15 cellular contexts compared by ENCODE assay signal in genomic region chr1:9859252-9860014, GRCh38. TPM values are rescaled to one million over a fixed set of nuclear protein-coding genes. Genes with fewer than 3 reads are reported as not detected.
DNase-seq lines count a peak whose midpoint lies in the region; FAIRE-seq and TF ChIP-seq lines count a peak whose summit lies in the region.
"Had no signal": no experiment of that assay in that cellular context is flagged by ENCODE, and none has a peak within 500 bp of the region (broad histone marks: within the 10 kb centered on the region; RNA-seq: fewer than 3 reads in every experiment).

No MANE protein-coding gene starts in this region.

- H2BK15ac ChIP-seq in H1 (ENCODE audit: low read length), result no peak overlapping the region

- no peaks in the 10 kb centered on the region for H3K9me2 ChIP-seq in MM.1S (replicated peaks; ENCODE audit: insufficient read depth, low read length)
- H3K9me2 ChIP-seq: SK-N-SH had no signal

- peak overlapping the region; percentile 25; the same call in 1 of the 2 replicates for H3K27ac ChIP-seq in H1 (ENCODE audit: low read depth, low read length)
- H3K27ac ChIP-seq in MM.1S (ENCODE audit: low read length), result no peak overlapping the region
- H3K27ac ChIP-seq: hepatocyte had no signal

- no peak overlapping the region for H2AK5ac ChIP-seq in H1 (ENCODE audit: low read depth, low read length)

- H3K4me3 ChIP-seq in H7 (ENCODE audit: insufficient read depth, low read depth, low read length) (no peak overlapping the region), H1 (ENCODE audit: extremely low read depth in 1 of 4, insufficient read depth in 2 of 4, low read depth in 3 of 4, low read length in 4 of 4) (no peak overlapping the region), MM.1S (ENCODE audit: low read length) (no peak overlapping the region)
- H3K4me3 ChIP-seq: hepatocyte had no signal

- no peaks in the 10 kb centered on the region for H3K9me3 ChIP-seq in H1 (ENCODE audit: insufficient read depth in 2 of 2, low read depth in 1 of 2, low read length in 1 of 2)
- no peaks in the 10 kb centered on the region for H3K9me3 ChIP-seq in MM.1S (replicated peaks; ENCODE audit: insufficient read depth, low read length)
- H3K9me3 ChIP-seq: SK-N-SH had no signal

- H3K4me1 Mint-ChIP-seq in neural crest cell, result peaks cover 5% of the 10 kb centered on the region

- TF ChIP-seq RAD21 in H1 (IDR thresholded peaks at IDR 0.05 in 1 of 2, conservative IDR thresholded peaks at IDR 0.05 in 1 of 2; ENCODE audit: low read depth in 2 of 2, low read length in 2 of 2), result no peak

- no peak overlapping the region for H3K4me3 Mint-ChIP-seq in neural crest cell

- H3K79me1 ChIP-seq in H1 (ENCODE audit: low read depth, low read length), result no peaks in the 10 kb centered on the region

- no peak for TF ChIP-seq EP300 in H1 (IDR thresholded peaks at IDR 0.05; ENCODE audit: borderline replicate concordance in 1 of 2, low read depth in 2 of 2, low read length in 2 of 2)

- CTCF ChIA-PET in H1 (lab: Charles Lee; ENCODE audit: partially characterized antibody), result interaction anchor here (0.8 to 17.3 kb wide), 17 partner anchors 9 to 244 kb away, joined by 3 to 312 read pairs (median 6); no protein-coding TSS in a partner anchor

- H3K36me3 ChIP-seq in H7 (replicated peaks; ENCODE audit: control insufficient read depth, insufficient read depth, low read length) (no peaks in the 10 kb centered on the region; the same call in none of the 2 replicates), H1 (ENCODE audit: control insufficient read depth in 2 of 4, insufficient read depth in 4 of 4, low read length in 3 of 4) (peaks cover 0 to 3% (median 0%) of the 10 kb centered on the region in 4 experiments; a peak in 2 of 8 replicates), MM.1S (replicated peaks; ENCODE audit: insufficient read depth, low read length) (no peaks in the 10 kb centered on the region)

- no peak overlapping the region for H3K23ac ChIP-seq in H1 (ENCODE audit: insufficient read length)

- H3K4me2 ChIP-seq in H1 (ENCODE audit: insufficient read depth in 1 of 2, low read depth in 2 of 2, low read length in 2 of 2), result no peak overlapping the region; a peak in 1 of 4 replicates
- no peak overlapping the region for H3K4me2 ChIP-seq in MM.1S (ENCODE audit: low read depth, low read length)
- H3K4me2 ChIP-seq: hepatocyte, SK-N-SH had no signal

- H4K91ac ChIP-seq in H1 (replicated peaks; ENCODE audit: insufficient read length, low read length), result peak overlapping the region; percentile 73

- 81% methylated on average over 5 of the region's 5 CpGs; no CpG with 5 or more reads in 1 of the 2 experiments for WGBS in H1 (ENCODE audit: extremely low coverage in 1 of 2, insufficient coverage in 1 of 2, insufficient read length in 1 of 2, insufficient replicate concordance in 2 of 2, low coverage in 1 of 2, low lambda C conversion rate in 2 of 2, missing lambda C conversion rate in 1 of 2), 2 experiments

- H3K36me3 Mint-ChIP-seq in neural crest cell (ENCODE audit: low read depth), result peaks cover 12% of the 10 kb centered on the region

- TF ChIP-seq CTCF in H1 (IDR thresholded peaks at IDR 0.05; ENCODE audit: control extremely low read depth in 1 of 3, insufficient read depth in 1 of 3, low read depth in 1 of 3, low read length in 3 of 3) (peak in 1 of 3 experiments; percentile 10; a peak in 1 of 4 replicates), neural crest cell (conservative IDR thresholded peaks at IDR 0.05) (no peak), MM.1S (IDR thresholded peaks at IDR 0.05; ENCODE audit: low read length) (no peak)

- H4K5ac ChIP-seq in H1 (ENCODE audit: insufficient read length, low read depth, low read length), result peak overlapping the region; percentile 45

- H2AFZ ChIP-seq in H1 (ENCODE audit: low read length), result no peak overlapping the region
- no peak overlapping the region for H2AFZ ChIP-seq in MM.1S (ENCODE audit: low read length)
- H2AFZ ChIP-seq: hepatocyte had no signal

- TF ChIP-seq POLR2A in H1 (IDR thresholded peaks at IDR 0.05; ENCODE audit: control extremely low read depth in 1 of 2, low read depth in 2 of 2, low read length in 2 of 2), result no peak

- no peaks in the 10 kb centered on the region for H3K23me2 ChIP-seq in H1 (ENCODE audit: low read depth, low read length)

- peak; percentile 80 for DNase-seq in H7
- DNase-seq in RPMI8226, result peak; percentile 39
- no peak for DNase-seq in H1 (ENCODE audit: low read depth in 1 of 2, low spot score in 2 of 2)
- no peak for DNase-seq in neural crest cell (ENCODE audit: low read depth, low spot score)
- DNase-seq in frontal cortex (ENCODE audit: low spot score in 2 of 2), result no peak
- DNase-seq in MM.1S, result no peak
- DNase-seq in NCI-H2081 treated with DMSO at 0.1 percent for 48 hours (lab: John Stamatoyannopoulos, UW), result no peak
- no peak for DNase-seq in HuH-7 (ENCODE audit: low spot score)
- DNase-seq: activated CD8-positive, alpha-beta memory T cell treated with anti-CD3 and anti-CD28 coated beads, Interleukin-2, amount 50 U/mL, for 4 hours; activated naive CD4-positive, alpha-beta T cell; C1 segment of cervical spinal cord; NCI-H1092 treated with DMSO at 0.1 percent for 48 hours; SK-N-SH; trophoblast cell had no signal

- peak overlapping the region; percentile 86; the same call in 1 of the 2 replicates for H2BK20ac ChIP-seq in H1 (ENCODE audit: low read length)

- H2BK120ac ChIP-seq in H1 (replicated peaks; ENCODE audit: low read depth, low read length), result peak overlapping the region; percentile 78

- H3K9me3 Mint-ChIP-seq in neural crest cell, result peaks cover 4% of the 10 kb centered on the region

- no peaks in the 10 kb centered on the region for H3K27me3 ChIP-seq in H7 (ENCODE audit: control insufficient read depth, insufficient read depth, low read length)
- no peaks in the 10 kb centered on the region for H3K27me3 ChIP-seq in H1 (replicated peaks in 1 of 4; ENCODE audit: control insufficient read depth in 3 of 4, extremely low read depth in 1 of 4, insufficient read depth in 3 of 4, low read length in 3 of 4)
- H3K27me3 ChIP-seq in MM.1S (replicated peaks; ENCODE audit: insufficient read depth, low read length), result no peaks in the 10 kb centered on the region
- H3K27me3 ChIP-seq: hepatocyte had no signal

- FAIRE-seq in H1 (lab: Jason Lieb, UNC), result peak; percentile 28
- FAIRE-seq in frontal cortex (lab: Jason Lieb, UNC), result no peak

- H3K9ac ChIP-seq in H1 (replicated peaks in 1 of 4; ENCODE audit: extremely low read depth in 1 of 4, low read depth in 3 of 4, low read length in 3 of 4) (no peak overlapping the region; a peak in 2 of 7 replicates), MM.1S (ENCODE audit: low read length) (no peak overlapping the region)
- H3K9ac ChIP-seq: SK-N-SH had no signal

- H4K20me1 ChIP-seq in H1 (replicated peaks in 1 of 2; ENCODE audit: control insufficient read depth in 1 of 2, insufficient read depth in 2 of 2, low read length in 2 of 2) (no peaks in the 10 kb centered on the region), MM.1S (ENCODE audit: insufficient read depth, low read length) (no peaks in the 10 kb centered on the region)

- H2BK12ac ChIP-seq in H1 (ENCODE audit: low read depth, low read length), result 0 out of 2 replicates have a peak overlapping the region, but pooled peaks have one; percentile 5

- POLR2A ChIA-PET in H1 (lab: Charles Lee; ENCODE audit: partially characterized antibody), result interaction anchor here (0.6 to 1.5 kb wide), 4 partner anchors 9 to 72 kb away, joined by 3 to 4 read pairs (median 3); no protein-coding TSS in a partner anchor

- peaks cover 0 to 9% (median 7%) of the 10 kb centered on the region in 4 experiments; a peak in 6 of 7 replicates for H3K4me1 ChIP-seq in H1 (replicated peaks in 1 of 4; ENCODE audit: control insufficient read depth in 3 of 4, insufficient read depth in 4 of 4, low read length in 3 of 4)
- peaks cover 9% of the 10 kb centered on the region; the same call in 1 of the 2 replicates for H3K4me1 ChIP-seq in MM.1S (ENCODE audit: low read length)

- no peak overlapping the region; the same call in 1 of the 2 replicates for H2BK5ac ChIP-seq in H1 (ENCODE audit: low read depth, low read length)

- no peak overlapping the region for H3K56ac ChIP-seq in H1 (replicated peaks; ENCODE audit: insufficient read length, low read depth, low read length)

- H3F3A ChIP-seq in MM.1S (ENCODE audit: insufficient read depth, low read length), result no peaks in the 10 kb centered on the region

- H3K27ac Mint-ChIP-seq in neural crest cell (ENCODE audit: unreplicated experiment), result peak overlapping the region; percentile 89

- H3K4ac ChIP-seq in H1 (replicated peaks; ENCODE audit: insufficient read length, low read depth, low read length), result peak overlapping the region; percentile 96

- H3K14ac ChIP-seq in H1 (ENCODE audit: insufficient read length), result no peak overlapping the region

- H3K79me2 ChIP-seq in H1 (ENCODE audit: control insufficient read depth in 1 of 2, insufficient read depth in 2 of 2, low read length in 2 of 2) (no peaks in the 10 kb centered on the region), MM.1S (ENCODE audit: low read length) (no peaks in the 10 kb centered on the region)
- H3K79me2 ChIP-seq: hepatocyte had no signal

- H4K8ac ChIP-seq in H1 (ENCODE audit: extremely low read depth, insufficient read depth, low read length), result no peak overlapping the region; the same call in 1 of the 2 replicates

- H3K18ac ChIP-seq in H1 (ENCODE audit: extremely low read depth, low read length), result no peak overlapping the region; the same call in 1 of the 2 replicates

- no peaks in the 10 kb centered on the region for H3K27me3 Mint-ChIP-seq in neural crest cell (ENCODE audit: low read depth)

RNA-seq across cellular contexts. Expression of gene CLSTN1, which starts 35.7 kb away (rescaled TPM):
- total RNA-seq in H7 (2014; rRNA removed; shearing (Covaris generic)), result 100 and 127 TPM in 2 replicates
- 97.4 and 99.0 TPM in 2 replicates for total RNA-seq in H1 (2021; fragmentation: NEBNext Ultra II Directional; extraction: Animal tissue kit (Norgen Biotek cat#: 25700))
- polyA plus RNA-seq in H1 (2011; rRNA removed), result 34.2 and 55.4 TPM in 2 replicates
- polyA plus RNA-seq in H1 (2011; cell fraction: cytosol; rRNA removed), result 38.7 TPM
- 87.5 TPM for polyA plus RNA-seq in H1 (2011; cell fraction: nucleus; rRNA removed)
- 78.7 to 109 TPM (median 97.3 TPM) in 4 replicates for polyA plus RNA-seq in H1 (2012, experiment 1 of 2)
- 84.4 TPM for polyA plus RNA-seq in H1 (2012, experiment 2 of 2)
- polyA plus RNA-seq in H1 (2013, experiment 1 of 2), result 126 TPM
- 110 TPM for polyA plus RNA-seq in H1 (2013, experiment 2 of 2)
- polyA minus RNA-seq in H1 (2011; rRNA and poly(A)+ RNA removed), result 42.8 and 45.5 TPM in 2 replicates
- polyA minus RNA-seq in H1 (2011; cell fraction: cytosol; rRNA and poly(A)+ RNA removed), result 54.3 TPM
- 31.1 TPM for polyA minus RNA-seq in H1 (2011; cell fraction: nucleus; rRNA and poly(A)+ RNA removed)
- total RNA-seq in neural crest cell (133 and 136 TPM in 2 replicates), frontal cortex (143 TPM)

RNA-seq across cellular contexts. Expression of gene CTNNBIP1, which starts 50.6 kb away (rescaled TPM):
- total RNA-seq in H7 (2014; rRNA removed; shearing (Covaris generic)), result 78.8 and 80.7 TPM in 2 replicates
- 46.6 and 49.5 TPM in 2 replicates for total RNA-seq in H1 (2021; fragmentation: NEBNext Ultra II Directional; extraction: Animal tissue kit (Norgen Biotek cat#: 25700))
- 40.9 and 48.8 TPM in 2 replicates for polyA plus RNA-seq in H1 (2011; rRNA removed)
- polyA plus RNA-seq in H1 (2011; cell fraction: cytosol; rRNA removed), result 50.8 TPM
- 37.8 TPM for polyA plus RNA-seq in H1 (2011; cell fraction: nucleus; rRNA removed)
- 29.8 to 63.7 TPM (median 56.8 TPM) in 4 replicates for polyA plus RNA-seq in H1 (2012, experiment 1 of 2)
- 31.9 TPM for polyA plus RNA-seq in H1 (2012, experiment 2 of 2)
- 27.0 TPM for polyA plus RNA-seq in H1 (2013, experiment 1 of 2)
- polyA plus RNA-seq in H1 (2013, experiment 2 of 2), result 29.6 TPM
- 21.0 and 32.7 TPM in 2 replicates for polyA minus RNA-seq in H1 (2011; rRNA and poly(A)+ RNA removed)
- polyA minus RNA-seq in H1 (2011; cell fraction: cytosol; rRNA and poly(A)+ RNA removed), result 36.7 TPM
- 18.3 TPM for polyA minus RNA-seq in H1 (2011; cell fraction: nucleus; rRNA and poly(A)+ RNA removed)
- total RNA-seq in neural crest cell, result 74.8 and 75.5 TPM in 2 replicates
- 44.0 TPM for total RNA-seq in frontal cortex

Comparison
In these comparisons a context has a peak if more than half of its experiments do, and no peak if none do; other contexts are left out.
1. DNase-seq: peak in H7 (single experiment) and RPMI8226 (single experiment); none in H1 (0 of 2), neural crest cell (single experiment), frontal cortex (0 of 2), MM.1S (single experiment), NCI-H2081 treated with DMSO at 0.1 percent for 48 hours (single experiment) and HuH-7 (single experiment).